In the genomic region with DNA sequence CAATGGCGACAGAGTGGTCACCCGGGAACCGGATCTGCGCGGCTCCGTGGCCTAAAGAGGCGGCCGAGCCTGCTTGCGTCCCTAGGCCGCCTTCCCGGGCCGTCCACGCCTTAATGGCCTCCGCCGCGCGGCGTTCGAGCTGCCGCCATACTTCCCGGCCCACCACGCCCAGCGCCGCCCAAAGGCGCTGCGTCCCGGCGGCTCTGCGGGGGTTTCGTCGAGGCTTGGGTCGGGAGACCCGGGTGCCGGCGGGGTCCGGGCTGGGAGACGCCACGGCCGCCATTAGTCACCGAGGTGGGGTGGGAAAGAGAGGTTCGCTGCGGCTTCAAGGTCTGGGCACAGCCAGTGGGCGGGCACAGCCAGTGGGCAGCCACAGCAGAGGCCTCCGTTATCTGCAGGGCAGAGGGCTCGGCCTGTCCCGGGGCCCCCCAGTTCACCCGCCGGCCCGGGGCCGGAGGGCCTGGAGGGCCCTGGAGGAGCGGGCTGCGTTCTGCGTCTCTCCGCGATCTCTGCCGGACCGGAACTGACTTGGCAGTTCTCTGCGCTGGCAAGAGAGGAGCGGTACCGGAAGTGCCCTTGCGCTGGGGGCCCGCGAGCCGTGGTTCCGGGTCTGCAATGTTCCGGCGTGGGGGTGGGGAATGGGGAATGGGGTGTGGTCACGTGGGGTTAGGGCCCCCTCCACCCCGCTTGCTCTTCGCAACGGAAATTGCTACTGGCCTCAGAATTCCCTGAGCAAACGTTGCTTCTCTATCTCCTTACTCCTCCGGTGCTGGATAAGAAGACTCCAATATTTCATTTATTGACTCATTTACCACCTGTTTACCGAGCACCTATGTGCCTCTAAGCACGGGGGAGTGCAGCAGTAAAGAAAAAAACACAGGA, we compare ENCODE assay signal across 8 cellular contexts.
DNase-seq lines count a peak whose midpoint lies in the region; ATAC-seq and TF ChIP-seq lines count a peak whose summit lies in the region.

No MANE protein-coding gene starts in this region.

- H3K9me3 Mint-ChIP-seq in activated CD4-positive, alpha-beta memory T cell treated with anti-CD3 and anti-CD28 coated beads, Interleukin-2, amount 10 ng/mL, durations not matched to agents 7 days and 5 days: no peaks in the 10 kb centered on the region

- H3K9me3 ChIP-seq in lower lobe of right lung: no peaks in the 10 kb centered on the region

- CTCF ChIA-PET in activated CD4-positive, alpha-beta memory T cell treated with anti-CD3 and anti-CD28 coated beads, Interleukin-2, amount 10 ng/mL, durations not matched to agents 7 days and 5 days (lab: Charles Lee): no interaction called here

- TF ChIP-seq CTCF in C4-2B (conservative IDR thresholded peaks at IDR 0.05) (no peak), lower lobe of right lung (IDR thresholded peaks at IDR 0.05) (no peak)

- peak overlapping the region; percentile 99 for H3K27ac ChIP-seq in C4-2B
- peak overlapping the region; percentile 99 for H3K27ac ChIP-seq in lower lobe of right lung

- H3K4me1 Mint-ChIP-seq in activated CD4-positive, alpha-beta memory T cell treated with anti-CD3 and anti-CD28 coated beads, Interleukin-2, amount 10 ng/mL, durations not matched to agents 7 days and 5 days: peaks cover 42% of the 10 kb centered on the region

- ATAC-seq in GM19395 (IDR thresholded peaks at IDR 0.05; ENCODE audit: unreplicated experiment): peak; percentile 91
- ATAC-seq in HG03571 (IDR thresholded peaks at IDR 0.05; ENCODE audit: unreplicated experiment): peak; percentile 84
- ATAC-seq in lower lobe of right lung: peak; percentile 99 to 100

- H3K27ac Mint-ChIP-seq in activated CD4-positive, alpha-beta memory T cell treated with anti-CD3 and anti-CD28 coated beads, Interleukin-2, amount 10 ng/mL, durations not matched to agents 7 days and 5 days: peak overlapping the region; percentile 91

- DNase-seq in NCI-H774 (lab: John Stamatoyannopoulos, UW): peak; percentile 86
- DNase-seq in activated CD4-positive, alpha-beta memory T cell treated with anti-CD3 and anti-CD28 coated beads, Interleukin-2, amount 10 ng/mL, durations not matched to agents 7 days and 5 days: peak; percentile 90
- peak; percentile 87 for DNase-seq in ecto neural progenitor cell (ENCODE audit: low spot score)
- peak; percentile 94 for DNase-seq in lower lobe of right lung
- DNase-seq in stimulated activated CD4-positive, alpha-beta T cell treated with anti-CD3 and anti-CD28 coated beads, Interleukin-4, amount 100 ng/mL, for 48 hours (ENCODE audit: low read depth in 2 of 2): peak; percentile 89 to 93

- H3K27me3 Mint-ChIP-seq in activated CD4-positive, alpha-beta memory T cell treated with anti-CD3 and anti-CD28 coated beads, Interleukin-2, amount 10 ng/mL, durations not matched to agents 7 days and 5 days: peaks cover 9% of the 10 kb centered on the region

- peaks cover 40% of the 10 kb centered on the region for H3K4me1 ChIP-seq in lower lobe of right lung

- H3K36me3 Mint-ChIP-seq in activated CD4-positive, alpha-beta memory T cell treated with anti-CD3 and anti-CD28 coated beads, Interleukin-2, amount 10 ng/mL, durations not matched to agents 7 days and 5 days (ENCODE audit: low read depth): peaks cover 34% of the 10 kb centered on the region

- peaks cover 13% of the 10 kb centered on the region for H3K36me3 ChIP-seq in lower lobe of right lung

- intact Hi-C loops in lower lobe of right lung (cut with DNase I): no loop called here

- H3K27me3 ChIP-seq in lower lobe of right lung (ENCODE audit: low read depth): no peaks in the 10 kb centered on the region

- H3K4me3 ChIP-seq in lower lobe of right lung: peak overlapping the region; percentile 93

- peak overlapping the region; percentile 85 for H3K4me3 Mint-ChIP-seq in activated CD4-positive, alpha-beta memory T cell treated with anti-CD3 and anti-CD28 coated beads, Interleukin-2, amount 10 ng/mL, durations not matched to agents 7 days and 5 days

- POLR2A ChIA-PET in activated CD4-positive, alpha-beta memory T cell treated with anti-CD3 and anti-CD28 coated beads, Interleukin-2, amount 10 ng/mL, durations not matched to agents 7 days and 5 days (lab: Charles Lee): interaction anchor here (1.0 to 3.0 kb wide), 4 partner anchors 14 to 1045 kb away, joined by 3 to 22 read pairs (median 4); a partner anchor contains a TSS

Comparison
In these comparisons a context has a peak if more than half of its experiments do, and no peak if none do; other contexts are left out.
1. Peak in every context shown above with its lines: DNase-seq, ATAC-seq, H3K4me3 ChIP-seq and H3K27ac ChIP-seq.